6 cellular contexts compared by ENCODE assay signal in genomic region chr6:30741789-30742315, GRCh38. TPM values are rescaled to one million over a fixed set of nuclear protein-coding genes. Genes with fewer than 3 reads are reported as not detected.
DNase-seq lines count a peak whose midpoint lies in the region; ATAC-seq, FAIRE-seq and TF ChIP-seq lines count a peak whose summit lies in the region.

No MANE protein-coding gene starts in this region.

- H3K4me3 ChIP-seq in HepG2 (replicated peaks in 1 of 3; ENCODE audit: insufficient read depth in 1 of 3, low read depth in 2 of 3, low read length in 3 of 3): peak overlapping the region; percentile 91 to 98 (median 98)

- peak overlapping the region; percentile 91 for H3K4me2 ChIP-seq in HepG2 (ENCODE audit: low read depth, low read length)

- no peak for TF ChIP-seq CTCF in HepG2 (CRISPR knock-in tag; IDR thresholded peaks at IDR 0.05)
- TF ChIP-seq CTCF in GM13976 (IDR thresholded peaks at IDR 0.05; ENCODE audit: borderline replicate concordance, control extremely low read depth, extremely low read depth, insufficient read depth, missing control alignments): no peak

- ATAC-seq in HepG2: peak; percentile 47
- ATAC-seq in GM18502 (IDR thresholded peaks at IDR 0.05; ENCODE audit: poor library complexity, unreplicated experiment): no peak

- H3K4me1 Mint-ChIP-seq in activated CD4-positive, alpha-beta memory T cell treated with anti-CD3 and anti-CD28 coated beads for 36 hours (ENCODE audit: low read depth): peaks cover 65% of the 10 kb centered on the region

- in situ Hi-C loops in HepG2 (cut with HindIII; ENCODE audit: extremely low pct_ligation_motif_present, low pct_unique_long_range_greater_than_20kb) (loop anchor here (5.0 kb wide), 2 partner anchors 85 to 135 kb away; no protein-coding TSS in a partner anchor), GM13976 (cut with MboI; ENCODE audit: low sequenced_read_pairs, unreplicated experiment) (no loop called here)

- H3K27me3 Mint-ChIP-seq in activated CD4-positive, alpha-beta memory T cell treated with anti-CD3 and anti-CD28 coated beads for 36 hours: no peaks in the 10 kb centered on the region

- peaks cover 67% of the 10 kb centered on the region for H3K36me3 Mint-ChIP-seq in activated CD4-positive, alpha-beta memory T cell treated with anti-CD3 and anti-CD28 coated beads for 36 hours

- H3K36me3 ChIP-seq in HepG2 (replicated peaks in 1 of 2; ENCODE audit: control insufficient read depth in 1 of 2, insufficient read depth in 2 of 2, low read length in 2 of 2): peaks cover 9 to 29% of the 10 kb centered on the region in 2 experiments

- peak overlapping the region; percentile 97 for H3K27ac Mint-ChIP-seq in activated CD4-positive, alpha-beta memory T cell treated with anti-CD3 and anti-CD28 coated beads for 36 hours

- no peak overlapping the region for H2AFZ ChIP-seq in HepG2 (ENCODE audit: low read length)

- peak overlapping the region; percentile 94 for H3K9ac ChIP-seq in HepG2 (ENCODE audit: insufficient read depth, low read depth, low read length)

- no peaks in the 10 kb centered on the region for H3K9me3 Mint-ChIP-seq in activated CD4-positive, alpha-beta memory T cell treated with anti-CD3 and anti-CD28 coated beads for 36 hours

- H3K79me2 ChIP-seq in HepG2 (ENCODE audit: insufficient read depth, low read length): peaks cover 24% of the 10 kb centered on the region

- H3K4me1 ChIP-seq in HepG2 (ENCODE audit: insufficient read depth, low read length): peaks cover 78% of the 10 kb centered on the region

- peak; percentile 78 for DNase-seq in GM03348 (ENCODE audit: low spot score)
- no peak for DNase-seq in activated CD4-positive, alpha-beta memory T cell treated with anti-CD3 and anti-CD28 coated beads for 36 hours
- DNase-seq in HepG2 (ENCODE audit: low spot score): no peak
- no peak for DNase-seq in GOT3 (lab: John Stamatoyannopoulos, UW)
- DNase-seq in GM13976 (ENCODE audit: low spot score): no peak

- intact Hi-C loops in activated CD4-positive, alpha-beta memory T cell treated with anti-CD3 and anti-CD28 coated beads for 36 hours (cut with micrococcal nuclease): loop anchor here (1.0 to 5.0 kb wide), 3 partner anchors 25 to 255 kb away; partner anchors contain the start of genes HLA-E and MDC1
- intact Hi-C loops in HepG2 (cut with micrococcal nuclease; ENCODE audit: unreplicated experiment): loop anchor here (1.0 kb wide), 3 partner anchors 63 to 135 kb away; no protein-coding TSS in a partner anchor

- peak overlapping the region; percentile 99 for H3K4me3 Mint-ChIP-seq in activated CD4-positive, alpha-beta memory T cell treated with anti-CD3 and anti-CD28 coated beads for 36 hours

- POLR2A ChIA-PET in activated CD4-positive, alpha-beta memory T cell treated with anti-CD3 and anti-CD28 coated beads for 36 hours (lab: Charles Lee): interaction anchor here (0.5 to 4.0 kb wide), 10 partner anchors 10 to 843 kb away, joined by 3 to 47 read pairs (median 4); partner anchors contain the start of gene VARS2
- POLR2A ChIA-PET in HepG2 (lab: Yijun Ruan, JAX): interaction anchor here (0.6 to 16.9 kb wide), 16 partner anchors 8 to 141 kb away, joined by 3 to 414 read pairs (median 8); partner anchors contain the start of genes MDC1 and NRM

- no TSS peak for BruUV-seq in HepG2 (replicated peaks; lab: Mats Ljungman, UMichigan)

- 20% methylated on average over 13 of the region's 13 CpGs for WGBS in HepG2 (ENCODE audit: low lambda C conversion rate)

- FAIRE-seq in HepG2 (lab: Jason Lieb, UNC): no peak

- TF ChIP-seq POLR2A in HepG2 (IDR thresholded peaks at IDR 0.05; ENCODE audit: insufficient read depth in 1 of 2, low read depth in 2 of 2, low read length in 2 of 2): peak in 1 of 2 experiments; percentile 85; a peak in 1 of 4 replicates

- H3K27me3 ChIP-seq in HepG2 (ENCODE audit: control insufficient read depth in 1 of 2, insufficient read depth in 2 of 2, low read length in 2 of 2): no peaks in the 10 kb centered on the region; a peak in 1 of 5 replicates

- H3K27ac ChIP-seq in HepG2 (ENCODE audit: extremely low read length, insufficient read depth, low read length): peak overlapping the region; percentile 81

- CTCF ChIA-PET in activated CD4-positive, alpha-beta memory T cell treated with anti-CD3 and anti-CD28 coated beads for 36 hours (lab: Charles Lee): interaction anchor here (0.8 to 3.4 kb wide), 4 partner anchors 11 to 171 kb away, joined by 3 to 19 read pairs (median 6); no protein-coding TSS in a partner anchor
- CTCF ChIA-PET in HepG2 (lab: Yijun Ruan, JAX; ENCODE audit: low intra/inter-chr PET ratio, low total read pairs): interaction anchor here (1.1 to 1.3 kb wide), 2 partner anchors 40 to 88 kb away, joined by 3 to 6 read pairs; no protein-coding TSS in a partner anchor

- no peaks in the 10 kb centered on the region for H3K9me3 ChIP-seq in HepG2 (ENCODE audit: low read length)

- no peak for TF ChIP-seq RAD21 in HepG2 (CRISPR knock-in tag; IDR thresholded peaks at IDR 0.05)

- no peak for TF ChIP-seq EP300 in HepG2 (IDR thresholded peaks at IDR 0.05; ENCODE audit: low read depth in 2 of 2, low read length in 2 of 2)
- TF ChIP-seq EP300 in HepG2 (CRISPR knock-in tag; IDR thresholded peaks at IDR 0.05; ENCODE audit: borderline replicate concordance): no peak

- peaks cover 15% of the 10 kb centered on the region for H4K20me1 ChIP-seq in HepG2 (ENCODE audit: insufficient read depth, low read length)

RNA-seq across cellular contexts. Expression of gene FLOT1, which starts 0.6 kb away (rescaled TPM):
- 100 to 1,000 TPM; 226 to 231 TPM for total RNA-seq in activated CD4-positive, alpha-beta memory T cell treated with anti-CD3 and anti-CD28 coated beads for 36 hours
- total RNA-seq in HepG2 (2016; rRNA removed; fragmentation: Illumina TruSeq; extraction: Trizol): 77.8 and 82.3 TPM in 2 replicates
- total RNA-seq in HepG2 (2016; cell fraction: cytosol; rRNA removed; fragmentation: Illumina TruSeq; extraction: Trizol; ENCODE audit: low read depth): 113 and 115 TPM in 2 replicates
- 72.3 and 79.6 TPM in 2 replicates for total RNA-seq in HepG2 (2016; cell fraction: insoluble cytoplasmic fraction; rRNA removed; fragmentation: Illumina TruSeq; extraction: Trizol)
- 145 and 152 TPM in 2 replicates for total RNA-seq in HepG2 (2016; cell fraction: membrane; rRNA removed; fragmentation: Illumina TruSeq; extraction: Trizol)
- total RNA-seq in HepG2 (2016; cell fraction: nucleus; rRNA removed; fragmentation: Illumina TruSeq; extraction: Trizol): 43.2 and 49.0 TPM in 2 replicates
- 130 and 150 TPM in 2 replicates for polyA plus RNA-seq in HepG2 (2011; rRNA removed)
- polyA plus RNA-seq in HepG2 (2011; cell fraction: cytosol; rRNA removed): 126 and 128 TPM in 2 replicates
- 139 and 173 TPM in 2 replicates for polyA plus RNA-seq in HepG2 (2011; cell fraction: nucleus; rRNA removed)
- 119 and 142 TPM in 2 replicates for polyA plus RNA-seq in HepG2 (2012)
- 217 and 220 TPM in 2 replicates for polyA plus RNA-seq in HepG2 (2016; cell fraction: cytosol; fragmentation: Illumina TruSeq; extraction: Trizol; ENCODE audit: low read depth)
- 116 and 125 TPM in 2 replicates for polyA plus RNA-seq in HepG2 (2016; cell fraction: insoluble cytoplasmic fraction; fragmentation: Illumina TruSeq; extraction: Trizol; ENCODE audit: low read depth)
- polyA plus RNA-seq in HepG2 (2016; cell fraction: membrane; fragmentation: Illumina TruSeq; extraction: Trizol; ENCODE audit: low read depth): 219 and 220 TPM in 2 replicates
- polyA plus RNA-seq in HepG2 (2016; cell fraction: nucleus; fragmentation: Illumina TruSeq; extraction: Trizol; ENCODE audit: insufficient read depth, low read depth): 146 and 154 TPM in 2 replicates
- polyA minus RNA-seq in HepG2 (2011; rRNA and poly(A)+ RNA removed; ENCODE audit: low replicate concordance): 102 and 133 TPM in 2 replicates
- polyA minus RNA-seq in HepG2 (2011; cell fraction: cytosol; rRNA and poly(A)+ RNA removed): 49.8 and 51.9 TPM in 2 replicates
- 34.5 and 57.3 TPM in 2 replicates for polyA minus RNA-seq in HepG2 (2011; cell fraction: nucleus; rRNA and poly(A)+ RNA removed)

RNA-seq across cellular contexts. Expression of gene IER3, which starts 2.5 kb away (rescaled TPM):
- 100 to 1,000 TPM; 167 to 171 TPM for total RNA-seq in activated CD4-positive, alpha-beta memory T cell treated with anti-CD3 and anti-CD28 coated beads for 36 hours
- total RNA-seq in HepG2 (2016; rRNA removed; fragmentation: Illumina TruSeq; extraction: Trizol): 28.7 and 51.1 TPM in 2 replicates
- total RNA-seq in HepG2 (2016; cell fraction: cytosol; rRNA removed; fragmentation: Illumina TruSeq; extraction: Trizol; ENCODE audit: low read depth): 83.5 and 89.8 TPM in 2 replicates
- 25.7 and 52.1 TPM in 2 replicates for total RNA-seq in HepG2 (2016; cell fraction: insoluble cytoplasmic fraction; rRNA removed; fragmentation: Illumina TruSeq; extraction: Trizol)
- total RNA-seq in HepG2 (2016; cell fraction: membrane; rRNA removed; fragmentation: Illumina TruSeq; extraction: Trizol): 91.3 and 101 TPM in 2 replicates
- total RNA-seq in HepG2 (2016; cell fraction: nucleus; rRNA removed; fragmentation: Illumina TruSeq; extraction: Trizol): 33.1 and 34.2 TPM in 2 replicates
- 131 and 151 TPM in 2 replicates for polyA plus RNA-seq in HepG2 (2011; rRNA removed)
- 117 TPM in 2 replicates for polyA plus RNA-seq in HepG2 (2011; cell fraction: cytosol; rRNA removed)
- 111 and 130 TPM in 2 replicates for polyA plus RNA-seq in HepG2 (2011; cell fraction: nucleus; rRNA removed)
- polyA plus RNA-seq in HepG2 (2012): 130 and 313 TPM in 2 replicates
- polyA plus RNA-seq in HepG2 (2016; cell fraction: cytosol; fragmentation: Illumina TruSeq; extraction: Trizol; ENCODE audit: low read depth): 21.8 and 24.4 TPM in 2 replicates
- 28.6 and 30.4 TPM in 2 replicates for polyA plus RNA-seq in HepG2 (2016; cell fraction: insoluble cytoplasmic fraction; fragmentation: Illumina TruSeq; extraction: Trizol; ENCODE audit: low read depth)
- 23.7 and 25.1 TPM in 2 replicates for polyA plus RNA-seq in HepG2 (2016; cell fraction: membrane; fragmentation: Illumina TruSeq; extraction: Trizol; ENCODE audit: low read depth)
- polyA plus RNA-seq in HepG2 (2016; cell fraction: nucleus; fragmentation: Illumina TruSeq; extraction: Trizol; ENCODE audit: insufficient read depth, low read depth): 72.1 and 79.6 TPM in 2 replicates
- 19.0 and 307 TPM in 2 replicates for polyA minus RNA-seq in HepG2 (2011; rRNA and poly(A)+ RNA removed; ENCODE audit: low replicate concordance)
- 213 and 378 TPM in 2 replicates for polyA minus RNA-seq in HepG2 (2011; cell fraction: cytosol; rRNA and poly(A)+ RNA removed)
- 95.2 and 99.7 TPM in 2 replicates for polyA minus RNA-seq in HepG2 (2011; cell fraction: nucleus; rRNA and poly(A)+ RNA removed)

RNA-seq across cellular contexts. Expression of gene TUBB, which starts 21.7 kb away (rescaled TPM):
- total RNA-seq in activated CD4-positive, alpha-beta memory T cell treated with anti-CD3 and anti-CD28 coated beads for 36 hours: 1,000 to 10,000 TPM; 1,695 to 1,719 TPM
- total RNA-seq in HepG2 (2016; rRNA removed; fragmentation: Illumina TruSeq; extraction: Trizol): 911 and 1,275 TPM in 2 replicates
- 241 and 250 TPM in 2 replicates for total RNA-seq in HepG2 (2016; cell fraction: cytosol; rRNA removed; fragmentation: Illumina TruSeq; extraction: Trizol; ENCODE audit: low read depth)
- total RNA-seq in HepG2 (2016; cell fraction: insoluble cytoplasmic fraction; rRNA removed; fragmentation: Illumina TruSeq; extraction: Trizol): 892 and 1,275 TPM in 2 replicates
- total RNA-seq in HepG2 (2016; cell fraction: membrane; rRNA removed; fragmentation: Illumina TruSeq; extraction: Trizol): 542 and 545 TPM in 2 replicates
- 386 and 402 TPM in 2 replicates for total RNA-seq in HepG2 (2016; cell fraction: nucleus; rRNA removed; fragmentation: Illumina TruSeq; extraction: Trizol)
- 980 and 1,163 TPM in 2 replicates for polyA plus RNA-seq in HepG2 (2011; rRNA removed)
- polyA plus RNA-seq in HepG2 (2011; cell fraction: cytosol; rRNA removed): 853 and 1,099 TPM in 2 replicates
- 241 and 246 TPM in 2 replicates for polyA plus RNA-seq in HepG2 (2011; cell fraction: nucleus; rRNA removed)
- polyA plus RNA-seq in HepG2 (2012): 478 and 597 TPM in 2 replicates
- 300 and 321 TPM in 2 replicates for polyA plus RNA-seq in HepG2 (2016; cell fraction: cytosol; fragmentation: Illumina TruSeq; extraction: Trizol; ENCODE audit: low read depth)
- polyA plus RNA-seq in HepG2 (2016; cell fraction: insoluble cytoplasmic fraction; fragmentation: Illumina TruSeq; extraction: Trizol; ENCODE audit: low read depth): 2,019 and 2,085 TPM in 2 replicates
- polyA plus RNA-seq in HepG2 (2016; cell fraction: membrane; fragmentation: Illumina TruSeq; extraction: Trizol; ENCODE audit: low read depth): 586 and 657 TPM in 2 replicates
- 686 and 716 TPM in 2 replicates for polyA plus RNA-seq in HepG2 (2016; cell fraction: nucleus; fragmentation: Illumina TruSeq; extraction: Trizol; ENCODE audit: insufficient read depth, low read depth)
- polyA minus RNA-seq in HepG2 (2011; rRNA and poly(A)+ RNA removed; ENCODE audit: low replicate concordance): 1,833 and 2,373 TPM in 2 replicates
- polyA minus RNA-seq in HepG2 (2011; cell fraction: cytosol; rRNA and poly(A)+ RNA removed): 412 and 479 TPM in 2 replicates
- polyA minus RNA-seq in HepG2 (2011; cell fraction: nucleus; rRNA and poly(A)+ RNA removed): 105 and 134 TPM in 2 replicates

RNA-seq across cellular contexts. Expression of gene MDC1, which starts 24.8 kb away (rescaled TPM):
- total RNA-seq in activated CD4-positive, alpha-beta memory T cell treated with anti-CD3 and anti-CD28 coated beads for 36 hours: 10 to 100 TPM; 79.5 to 88.7 TPM
- total RNA-seq in HepG2 (2016; rRNA removed; fragmentation: Illumina TruSeq; extraction: Trizol): 8.4 and 20.5 TPM in 2 replicates
- 2.6 TPM in 2 replicates for total RNA-seq in HepG2 (2016; cell fraction: cytosol; rRNA removed; fragmentation: Illumina TruSeq; extraction: Trizol; ENCODE audit: low read depth)
- total RNA-seq in HepG2 (2016; cell fraction: insoluble cytoplasmic fraction; rRNA removed; fragmentation: Illumina TruSeq; extraction: Trizol): 9.0 and 18.7 TPM in 2 replicates
- total RNA-seq in HepG2 (2016; cell fraction: membrane; rRNA removed; fragmentation: Illumina TruSeq; extraction: Trizol): 7.6 TPM in 2 replicates
- total RNA-seq in HepG2 (2016; cell fraction: nucleus; rRNA removed; fragmentation: Illumina TruSeq; extraction: Trizol): 18.3 and 20.9 TPM in 2 replicates
- 11.7 and 14.0 TPM in 2 replicates for polyA plus RNA-seq in HepG2 (2011; rRNA removed)
- 4.5 and 6.7 TPM in 2 replicates for polyA plus RNA-seq in HepG2 (2011; cell fraction: cytosol; rRNA removed)
- polyA plus RNA-seq in HepG2 (2011; cell fraction: nucleus; rRNA removed): 39.8 and 42.9 TPM in 2 replicates
- polyA plus RNA-seq in HepG2 (2012): 14.2 and 21.0 TPM in 2 replicates
- 1.2 and 1.3 TPM in 2 replicates for polyA plus RNA-seq in HepG2 (2016; cell fraction: cytosol; fragmentation: Illumina TruSeq; extraction: Trizol; ENCODE audit: low read depth)
- 13.9 and 27.7 TPM in 2 replicates for polyA plus RNA-seq in HepG2 (2016; cell fraction: insoluble cytoplasmic fraction; fragmentation: Illumina TruSeq; extraction: Trizol; ENCODE audit: low read depth)
- 2.2 and 3.4 TPM in 2 replicates for polyA plus RNA-seq in HepG2 (2016; cell fraction: membrane; fragmentation: Illumina TruSeq; extraction: Trizol; ENCODE audit: low read depth)
- 66.8 and 94.4 TPM in 2 replicates for polyA plus RNA-seq in HepG2 (2016; cell fraction: nucleus; fragmentation: Illumina TruSeq; extraction: Trizol; ENCODE audit: insufficient read depth, low read depth)
- polyA minus RNA-seq in HepG2 (2011; rRNA and poly(A)+ RNA removed; ENCODE audit: low replicate concordance): 16.6 and 29.4 TPM in 2 replicates
- 8.0 and 10.3 TPM in 2 replicates for polyA minus RNA-seq in HepG2 (2011; cell fraction: cytosol; rRNA and poly(A)+ RNA removed)
- polyA minus RNA-seq in HepG2 (2011; cell fraction: nucleus; rRNA and poly(A)+ RNA removed): 7.6 and 9.1 TPM in 2 replicates

RNA-seq across cellular contexts. Expression of gene NRM, which starts 51.1 kb away (rescaled TPM):
- total RNA-seq in activated CD4-positive, alpha-beta memory T cell treated with anti-CD3 and anti-CD28 coated beads for 36 hours: 10 to 100 TPM; 31.6 to 32.7 TPM
- total RNA-seq in HepG2 (2016; rRNA removed; fragmentation: Illumina TruSeq; extraction: Trizol): 7.4 and 16.0 TPM in 2 replicates
- total RNA-seq in HepG2 (2016; cell fraction: cytosol; rRNA removed; fragmentation: Illumina TruSeq; extraction: Trizol; ENCODE audit: low read depth): 6.4 and 6.8 TPM in 2 replicates
- 7.0 and 15.7 TPM in 2 replicates for total RNA-seq in HepG2 (2016; cell fraction: insoluble cytoplasmic fraction; rRNA removed; fragmentation: Illumina TruSeq; extraction: Trizol)
- 11.0 and 11.6 TPM in 2 replicates for total RNA-seq in HepG2 (2016; cell fraction: membrane; rRNA removed; fragmentation: Illumina TruSeq; extraction: Trizol)
- total RNA-seq in HepG2 (2016; cell fraction: nucleus; rRNA removed; fragmentation: Illumina TruSeq; extraction: Trizol): 13.6 and 15.9 TPM in 2 replicates
- 12.5 TPM in 2 replicates for polyA plus RNA-seq in HepG2 (2011; rRNA removed)
- 10.6 and 14.5 TPM in 2 replicates for polyA plus RNA-seq in HepG2 (2011; cell fraction: cytosol; rRNA removed)
- 11.7 and 12.5 TPM in 2 replicates for polyA plus RNA-seq in HepG2 (2011; cell fraction: nucleus; rRNA removed)
- 11.9 and 19.8 TPM in 2 replicates for polyA plus RNA-seq in HepG2 (2012)
- 16.1 and 17.3 TPM in 2 replicates for polyA plus RNA-seq in HepG2 (2016; cell fraction: cytosol; fragmentation: Illumina TruSeq; extraction: Trizol; ENCODE audit: low read depth)
- polyA plus RNA-seq in HepG2 (2016; cell fraction: insoluble cytoplasmic fraction; fragmentation: Illumina TruSeq; extraction: Trizol; ENCODE audit: low read depth): 19.1 and 23.6 TPM in 2 replicates
- polyA plus RNA-seq in HepG2 (2016; cell fraction: membrane; fragmentation: Illumina TruSeq; extraction: Trizol; ENCODE audit: low read depth): 27.9 and 29.1 TPM in 2 replicates
- polyA plus RNA-seq in HepG2 (2016; cell fraction: nucleus; fragmentation: Illumina TruSeq; extraction: Trizol; ENCODE audit: insufficient read depth, low read depth): 46.7 and 53.9 TPM in 2 replicates
- 28.0 and 30.7 TPM in 2 replicates for polyA minus RNA-seq in HepG2 (2011; rRNA and poly(A)+ RNA removed; ENCODE audit: low replicate concordance)
- 9.8 and 11.5 TPM in 2 replicates for polyA minus RNA-seq in HepG2 (2011; cell fraction: cytosol; rRNA and poly(A)+ RNA removed)
- polyA minus RNA-seq in HepG2 (2011; cell fraction: nucleus; rRNA and poly(A)+ RNA removed): 3.3 and 4.5 TPM in 2 replicates
